ENCODE assay signal across 20 cellular contexts in the genomic region with DNA sequence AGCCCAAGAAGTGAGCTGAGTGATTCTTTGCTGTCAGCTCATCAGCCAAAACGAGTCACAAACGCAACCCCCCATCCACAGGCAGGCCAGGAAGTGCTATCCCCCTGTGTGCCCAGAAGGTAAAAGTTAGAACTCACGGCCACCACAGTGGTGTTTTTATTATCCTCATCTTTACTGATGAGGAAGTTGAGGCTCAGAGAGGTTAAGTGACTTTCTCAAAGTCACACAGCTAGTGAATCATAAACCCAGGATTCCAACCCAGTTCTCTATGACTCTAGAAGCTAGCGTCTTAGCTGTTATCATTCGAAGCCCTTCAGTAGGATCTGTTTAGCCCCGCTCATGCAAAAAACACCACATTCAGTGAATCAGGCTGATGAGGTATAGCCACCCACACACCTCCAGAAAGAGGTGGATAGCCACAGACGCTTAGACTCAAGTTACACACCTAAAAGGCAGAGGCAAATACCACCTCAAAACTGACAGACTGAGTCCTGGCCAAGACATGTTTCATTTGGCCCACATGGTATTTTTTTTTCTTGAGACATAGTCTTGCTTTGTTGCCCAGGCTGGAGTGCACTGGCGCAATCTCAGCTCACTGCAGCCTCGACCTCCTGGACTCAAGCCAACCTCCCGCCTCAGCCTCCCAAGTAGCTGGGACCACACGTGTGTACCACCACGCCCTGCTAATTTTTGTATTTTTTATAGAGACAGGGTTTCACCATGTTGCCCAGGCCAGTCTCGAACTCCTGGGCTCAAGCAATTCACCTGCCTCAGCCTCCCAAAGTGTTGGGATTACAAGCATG.
A peak's percentile ranks its signal among the peaks of the same experiment; 100 is the strongest.
DNase-seq lines count a peak whose midpoint lies in the region; ATAC-seq and TF ChIP-seq lines count a peak whose summit lies in the region.
"Had no signal": no experiment of that assay in that cellular context is flagged by ENCODE, and none has a peak within 500 bp of the region (broad histone marks: within the 10 kb centered on the region; RNA-seq: fewer than 3 reads in every experiment).

No MANE protein-coding gene starts in this region.

- H2BK120ac ChIP-seq in neuronal stem cell (ENCODE audit: low read depth, low read length): no peak overlapping the region

- H3K4me2 ChIP-seq in BLaER1 treated with 17β-estradiol and CSF1 and Interleukin-3, amounts not matched to agents 10 nM and 100 nM: peak overlapping the region; percentile 20 to 96 (median 92)
- no peak overlapping the region for H3K4me2 ChIP-seq in neuronal stem cell (ENCODE audit: insufficient read depth, low read length, poor library complexity, severe bottlenecking)

- H4K91ac ChIP-seq in neuronal stem cell (ENCODE audit: low read depth, low read length, poor library complexity): no peak overlapping the region

- no peak overlapping the region for H3K27ac Mint-ChIP-seq in T-helper 2 cell treated with Interferon-gamma antibody and Interleukin-4, amounts not matched to agents 5 μg/mL and 100 μg/mL, for 36 hours
- peak overlapping the region in 4 of 5 experiments; percentile 26 to 73 (median 62) for H3K27ac Mint-ChIP-seq in brain
- H3K27ac Mint-ChIP-seq in stimulated activated memory B cell treated with anti-CD40 and anti-IgM and Interleukin-4, amounts not matched to agents 10 μg/mL and 1 μg/mL and 100 μg/mL, for 72 hours: no peak overlapping the region

- no peak overlapping the region for H2AFZ ChIP-seq in neuronal stem cell (ENCODE audit: low read length)

- no peak for ATAC-seq in stimulated activated memory B cell treated with anti-CD40 and anti-IgM and Interleukin-4, amounts not matched to agents 10 μg/mL and 1 μg/mL and 100 μg/mL, for 72 hours
- ATAC-seq in HG03457 (IDR thresholded peaks at IDR 0.05; ENCODE audit: unreplicated experiment) (no peak), GM19351 (IDR thresholded peaks at IDR 0.05; ENCODE audit: unreplicated experiment) (no peak)
- ATAC-seq: HCT116 had no signal

- no peak overlapping the region for H3K18ac ChIP-seq in neuronal stem cell (ENCODE audit: low read length)

- H3K4me3 Mint-ChIP-seq in T-helper 2 cell treated with Interferon-gamma antibody and Interleukin-4, amounts not matched to agents 5 μg/mL and 100 μg/mL, for 36 hours: no peak overlapping the region
- no peak overlapping the region for H3K4me3 Mint-ChIP-seq in brain
- no peak overlapping the region for H3K4me3 Mint-ChIP-seq in stimulated activated memory B cell treated with anti-CD40 and anti-IgM and Interleukin-4, amounts not matched to agents 10 μg/mL and 1 μg/mL and 100 μg/mL, for 72 hours

- no peak overlapping the region for H3K4ac ChIP-seq in neuronal stem cell (ENCODE audit: low read length)

- no peak overlapping the region for H4K8ac ChIP-seq in neuronal stem cell (ENCODE audit: low read depth, low read length)

- H3K36me3 Mint-ChIP-seq in T-helper 2 cell treated with Interferon-gamma antibody and Interleukin-4, amounts not matched to agents 5 μg/mL and 100 μg/mL, for 36 hours (ENCODE audit: low read depth): no peaks in the 10 kb centered on the region
- peaks cover 5% of the 10 kb centered on the region for H3K36me3 Mint-ChIP-seq in brain
- peaks cover 6% of the 10 kb centered on the region for H3K36me3 Mint-ChIP-seq in stimulated activated memory B cell treated with anti-CD40 and anti-IgM and Interleukin-4, amounts not matched to agents 10 μg/mL and 1 μg/mL and 100 μg/mL, for 72 hours

- H3K23ac ChIP-seq in neuronal stem cell (ENCODE audit: low read depth, low read length, poor library complexity): no peak overlapping the region

- peaks cover 8% of the 10 kb centered on the region for H3K27me3 Mint-ChIP-seq in T-helper 2 cell treated with Interferon-gamma antibody and Interleukin-4, amounts not matched to agents 5 μg/mL and 100 μg/mL, for 36 hours (ENCODE audit: low read depth)
- peaks cover 3% of the 10 kb centered on the region for H3K27me3 Mint-ChIP-seq in brain
- peaks cover 34% of the 10 kb centered on the region for H3K27me3 Mint-ChIP-seq in stimulated activated memory B cell treated with anti-CD40 and anti-IgM and Interleukin-4, amounts not matched to agents 10 μg/mL and 1 μg/mL and 100 μg/mL, for 72 hours

- no peak for TF ChIP-seq CTCF in brain (conservative IDR thresholded peaks at IDR 0.05)

- peaks cover 21% of the 10 kb centered on the region for H3K9me3 Mint-ChIP-seq in T-helper 2 cell treated with Interferon-gamma antibody and Interleukin-4, amounts not matched to agents 5 μg/mL and 100 μg/mL, for 36 hours
- peaks cover 16 to 40% (median 22%) of the 10 kb centered on the region in 5 experiments for H3K9me3 Mint-ChIP-seq in brain
- peaks cover 12% of the 10 kb centered on the region for H3K9me3 Mint-ChIP-seq in stimulated activated memory B cell treated with anti-CD40 and anti-IgM and Interleukin-4, amounts not matched to agents 10 μg/mL and 1 μg/mL and 100 μg/mL, for 72 hours

- H2BK5ac ChIP-seq in neuronal stem cell (ENCODE audit: low read length): no peak overlapping the region

- no CpG with 5 or more reads among the region's 13 CpGs for WGBS in neuronal stem cell (ENCODE audit: extremely low coverage in 2 of 2, insufficient read length in 2 of 2, insufficient replicate concordance in 1 of 2), 2 donors

- DNase-seq in T-helper 2 cell treated with Interferon-gamma antibody and Interleukin-4, amounts not matched to agents 5 μg/mL and 100 μg/mL, for 36 hours (ENCODE audit: low spot score): peak; percentile 34
- no peak for DNase-seq in T-helper 2 cell
- DNase-seq in neuronal stem cell (ENCODE audit: low spot score): no peak
- DNase-seq: activated CD4-positive, CD25-positive, alpha-beta regulatory T cell treated with anti-CD3 and anti-CD28 coated beads, Interleukin-2, amount 50 U/mL, for 72 hours; DMS153; kidney; midbrain; NCI-H2081 treated with DMSO at 0.1 percent for 48 hours; NCI-H526; SJCRH30; transverse colon had no signal

- H2BK15ac ChIP-seq in neuronal stem cell (ENCODE audit: low read length): no peak overlapping the region

- no peak overlapping the region for H2BK12ac ChIP-seq in neuronal stem cell (ENCODE audit: low read length)

- peaks cover 7% of the 10 kb centered on the region for H3K4me1 Mint-ChIP-seq in T-helper 2 cell treated with Interferon-gamma antibody and Interleukin-4, amounts not matched to agents 5 μg/mL and 100 μg/mL, for 36 hours (ENCODE audit: low read depth)
- H3K4me1 Mint-ChIP-seq in brain: peaks cover 49% of the 10 kb centered on the region
- H3K4me1 Mint-ChIP-seq in stimulated activated memory B cell treated with anti-CD40 and anti-IgM and Interleukin-4, amounts not matched to agents 10 μg/mL and 1 μg/mL and 100 μg/mL, for 72 hours: peaks cover 34% of the 10 kb centered on the region

- H3K36me3 ChIP-seq in BLaER1 treated with 17β-estradiol and CSF1 and Interleukin-3, amounts not matched to agents 10 nM and 100 nM: peaks cover 0 to 3% (median 0%) of the 10 kb centered on the region in 11 experiments; a peak in 1 of 22 replicates
- no peaks in the 10 kb centered on the region for H3K36me3 ChIP-seq in neuronal stem cell (replicated peaks in 1 of 2; ENCODE audit: control insufficient read depth in 2 of 2, insufficient read depth in 2 of 2, low read length in 2 of 2)
- H3K36me3 ChIP-seq: neutrophil, SJCRH30, transverse colon had no signal

- H3K9me3 ChIP-seq in BLaER1 treated with 17β-estradiol and CSF1 and Interleukin-3, amounts not matched to agents 10 nM and 100 nM (replicated peaks in 1 of 11): peaks cover 0 to 19% (median 12%) of the 10 kb centered on the region in 11 experiments; a peak in 19 of 22 replicates
- H3K9me3 ChIP-seq in neuronal stem cell (replicated peaks in 1 of 2; ENCODE audit: control insufficient read depth in 2 of 2, insufficient read depth in 1 of 2, low read depth in 1 of 2, low read length in 2 of 2): peaks cover 8 to 26% of the 10 kb centered on the region in 2 donors

- no peaks in the 10 kb centered on the region for H4K20me1 ChIP-seq in BLaER1 treated with 17β-estradiol and CSF1 and Interleukin-3, amounts not matched to agents 10 nM and 100 nM

- H3K4me1 ChIP-seq in BLaER1 treated with 17β-estradiol and CSF1 and Interleukin-3, amounts not matched to agents 10 nM and 100 nM: peaks cover 94 to 100% (median 98%) of the 10 kb centered on the region in 10 experiments
- peaks cover 1% of the 10 kb centered on the region in 2 donors for H3K4me1 ChIP-seq in neuronal stem cell (ENCODE audit: control insufficient read depth in 2 of 2, insufficient read depth in 1 of 2, low read depth in 1 of 2, low read length in 2 of 2)

- peak overlapping the region; percentile 39 for H2AK5ac ChIP-seq in neuronal stem cell (ENCODE audit: low read depth, low read length)

- peak overlapping the region in 6 of 11 experiments; percentile 6 to 71 (median 52); a peak in 8 of 22 replicates for H3K9ac ChIP-seq in BLaER1 treated with 17β-estradiol and CSF1 and Interleukin-3, amounts not matched to agents 10 nM and 100 nM
- no peak overlapping the region for H3K9ac ChIP-seq in neuronal stem cell (ENCODE audit: low read depth, low read length, poor library complexity)

- peak overlapping the region in 1 of 10 experiments; percentile 1; a peak in 1 of 20 replicates for H3K4me3 ChIP-seq in BLaER1 treated with 17β-estradiol and CSF1 and Interleukin-3, amounts not matched to agents 10 nM and 100 nM
- H3K4me3 ChIP-seq in neuronal stem cell (ENCODE audit: low read length in 2 of 2): no peak overlapping the region
- H3K4me3 ChIP-seq: SJCRH30, transverse colon had no signal

- H3K79me1 ChIP-seq in neuronal stem cell (ENCODE audit: low read depth, low read length): no peaks in the 10 kb centered on the region

- H3K27ac ChIP-seq in BLaER1 treated with 17β-estradiol and CSF1 and Interleukin-3, amounts not matched to agents 10 nM and 100 nM: peak overlapping the region in 9 of 11 experiments; percentile 7 to 98 (median 77); a peak in 17 of 22 replicates
- H3K27ac ChIP-seq in neuronal stem cell (replicated peaks; ENCODE audit: low read length): no peak overlapping the region
- H3K27ac ChIP-seq: 22Rv1, C4-2B, neutrophil had no signal

- H3K14ac ChIP-seq in neuronal stem cell (ENCODE audit: low read length): no peak overlapping the region

- H3K27me3 ChIP-seq in BLaER1 treated with 17β-estradiol and CSF1 and Interleukin-3, amounts not matched to agents 10 nM and 100 nM: no peaks in the 10 kb centered on the region
- H3K27me3 ChIP-seq in neuronal stem cell (ENCODE audit: control insufficient read depth in 3 of 3, insufficient read depth in 3 of 3, low read depth in 1 of 3, low read length in 3 of 3): no peaks in the 10 kb centered on the region
- H3K27me3 ChIP-seq: SJCRH30, transverse colon had no signal

Comparison
In these comparisons a context has a peak if more than half of its experiments do, and no peak if none do; other contexts are left out.
1. H3K27ac Mint-ChIP-seq: peak in brain (4 of 5); none in T-helper 2 cell treated with Interferon-gamma antibody and Interleukin-4, amounts not matched to agents 5 μg/mL and 100 μg/mL, for 36 hours (single experiment) and stimulated activated memory B cell treated with anti-CD40 and anti-IgM and Interleukin-4, amounts not matched to agents 10 μg/mL and 1 μg/mL and 100 μg/mL, for 72 hours (single experiment).